In genomic region chr1:46333300-46334029, GRCh38 we compare ENCODE assay signal across 8 cellular contexts. TPM values are rescaled to one million over a fixed set of nuclear protein-coding genes. Genes with fewer than 3 reads are reported as not detected.
DNase-seq lines count a peak whose midpoint lies in the region; ATAC-seq and TF ChIP-seq lines count a peak whose summit lies in the region.

No MANE protein-coding gene starts in this region.

- ATAC-seq in GM19463 (IDR thresholded peaks at IDR 0.05; ENCODE audit: unreplicated experiment) (peak; percentile 41), SK-N-SH treated with all-trans-retinoic acid at 6 μM for 48 hours (peak; percentile 91)

- DNase-seq in EH (ENCODE audit: low read depth), result peak; percentile 57
- peak; percentile 62 for DNase-seq in HT1080 (ENCODE audit: low read depth)
- peak; percentile 38 for DNase-seq in iris pigment epithelial cell (ENCODE audit: low read depth)
- no peak for DNase-seq in activated effector memory CD4-positive, alpha-beta T cell treated with Interleukin-2 at 50 U/mL for 16 hours
- DNase-seq in NCI-H187 treated with DMSO at 0.1 percent for 48 hours (lab: John Stamatoyannopoulos, UW), result no peak
- no peak for DNase-seq in GM19238 (ENCODE audit: insufficient read length, low spot score)

TF ChIP-seq in SK-N-SH treated with all-trans-retinoic acid at 6 μM for 48 hours, 23 proteins besides CTCF, POLR2A, EP300 and RAD21:
- TF ChIP-seq ZFP30 (CRISPR knock-in tag; IDR thresholded peaks at IDR 0.05) (no peak), ZFP3 (CRISPR knock-in tag; IDR thresholded peaks at IDR 0.05) (no peak), PPARA (CRISPR knock-in tag; IDR thresholded peaks at IDR 0.05; ENCODE audit: borderline replicate concordance) (no peak), CSRNP3 (CRISPR knock-in tag; IDR thresholded peaks at IDR 0.05) (no peak), TCF4 (CRISPR knock-in tag; IDR thresholded peaks at IDR 0.05; ENCODE audit: borderline replicate concordance) (no peak), ISL1 (CRISPR knock-in tag; IDR thresholded peaks at IDR 0.05) (no peak), ZNF8 (CRISPR knock-in tag; IDR thresholded peaks at IDR 0.05) (no peak), ZC3H10 (CRISPR knock-in tag; IDR thresholded peaks at IDR 0.05) (no peak), RARB (CRISPR knock-in tag; IDR thresholded peaks at IDR 0.05) (no peak), ESRRG (CRISPR knock-in tag; IDR thresholded peaks at IDR 0.05) (no peak), SNAI2 (CRISPR knock-in tag; IDR thresholded peaks at IDR 0.05) (no peak), ZNF565 (CRISPR knock-in tag; conservative IDR thresholded peaks at IDR 0.05; ENCODE audit: low read depth) (no peak), BACH2 (CRISPR knock-in tag; IDR thresholded peaks at IDR 0.05; ENCODE audit: borderline replicate concordance) (no peak), OSR1 (CRISPR knock-in tag; IDR thresholded peaks at IDR 0.05) (no peak)
- TF ChIP-seq, protein P1, sequence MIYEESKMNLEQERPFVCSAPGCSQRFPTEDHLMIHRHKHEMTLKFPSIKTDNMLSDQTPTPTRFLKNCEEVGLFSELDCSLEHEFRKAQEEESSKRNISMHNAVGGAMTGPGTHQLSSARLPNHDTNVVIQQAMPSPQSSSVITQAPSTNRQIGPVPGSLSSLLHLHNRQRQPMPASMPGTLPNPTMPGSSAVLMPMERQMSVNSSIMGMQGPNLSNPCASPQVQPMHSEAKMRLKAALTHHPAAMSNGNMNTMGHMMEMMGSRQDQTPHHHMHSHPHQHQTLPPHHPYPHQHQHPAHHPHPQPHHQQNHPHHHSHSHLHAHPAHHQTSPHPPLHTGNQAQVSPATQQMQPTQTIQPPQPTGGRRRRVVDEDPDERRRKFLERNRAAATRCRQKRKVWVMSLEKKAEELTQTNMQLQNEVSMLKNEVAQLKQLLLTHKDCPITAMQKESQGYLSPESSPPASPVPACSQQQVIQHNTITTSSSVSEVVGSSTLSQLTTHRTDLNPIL (CRISPR knock-in tag; IDR thresholded peaks at IDR 0.05; ENCODE audit: low read depth), result no peak
- TF ChIP-seq, protein P2, sequence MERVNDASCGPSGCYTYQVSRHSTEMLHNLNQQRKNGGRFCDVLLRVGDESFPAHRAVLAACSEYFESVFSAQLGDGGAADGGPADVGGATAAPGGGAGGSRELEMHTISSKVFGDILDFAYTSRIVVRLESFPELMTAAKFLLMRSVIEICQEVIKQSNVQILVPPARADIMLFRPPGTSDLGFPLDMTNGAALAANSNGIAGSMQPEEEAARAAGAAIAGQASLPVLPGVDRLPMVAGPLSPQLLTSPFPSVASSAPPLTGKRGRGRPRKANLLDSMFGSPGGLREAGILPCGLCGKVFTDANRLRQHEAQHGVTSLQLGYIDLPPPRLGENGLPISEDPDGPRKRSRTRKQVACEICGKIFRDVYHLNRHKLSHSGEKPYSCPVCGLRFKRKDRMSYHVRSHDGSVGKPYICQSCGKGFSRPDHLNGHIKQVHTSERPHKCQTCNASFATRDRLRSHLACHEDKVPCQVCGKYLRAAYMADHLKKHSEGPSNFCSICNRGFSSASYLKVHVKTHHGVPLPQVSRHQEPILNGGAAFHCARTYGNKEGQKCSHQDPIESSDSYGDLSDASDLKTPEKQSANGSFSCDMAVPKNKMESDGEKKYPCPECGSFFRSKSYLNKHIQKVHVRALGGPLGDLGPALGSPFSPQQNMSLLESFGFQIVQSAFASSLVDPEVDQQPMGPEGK (CRISPR knock-in tag; IDR thresholded peaks at IDR 0.05; ENCODE audit: borderline replicate concordance), result no peak
TF ChIP-seq in SK-N-SH treated with all-trans-retinoic acid at 6 μM for 48 hours: peak in this region for 0.

RNA-seq across cellular contexts. Expression of gene NSUN4, which starts 7.1 kb away (rescaled TPM):
- 14.9 and 19.8 TPM in 2 replicates for total RNA-seq in HT1080 (2014; rRNA removed; shearing (Covaris generic))
- polyA plus RNA-seq in HT1080 (2015; cell fraction: cytosol; rRNA removed), result 17.8 and 20.5 TPM in 2 replicates
- 25.9 and 34.9 TPM in 2 replicates for polyA plus RNA-seq in HT1080 (2015; cell fraction: nucleus; rRNA removed)

RNA-seq across cellular contexts. Expression of gene UQCRH, which starts 30.0 kb away (rescaled TPM):
- total RNA-seq in HT1080 (2014; rRNA removed; shearing (Covaris generic)), result 681 and 1,071 TPM in 2 replicates
- 1,199 and 1,247 TPM in 2 replicates for polyA plus RNA-seq in HT1080 (2015; cell fraction: cytosol; rRNA removed)
- polyA plus RNA-seq in HT1080 (2015; cell fraction: nucleus; rRNA removed), result 346 and 383 TPM in 2 replicates

RNA-seq across cellular contexts. Expression of gene LRRC41, which starts 30.0 kb away (rescaled TPM):
- total RNA-seq in HT1080 (2014; rRNA removed; shearing (Covaris generic)), result 92.6 and 103 TPM in 2 replicates
- 62.5 and 65.6 TPM in 2 replicates for polyA plus RNA-seq in HT1080 (2015; cell fraction: cytosol; rRNA removed)
- polyA plus RNA-seq in HT1080 (2015; cell fraction: nucleus; rRNA removed), result 79.4 and 98.3 TPM in 2 replicates

Comparison
In these comparisons a context has a peak if more than half of its experiments do, and no peak if none do; other contexts are left out.
1. DNase-seq: peak in EH (single experiment), HT1080 (single experiment) and iris pigment epithelial cell (single experiment); none in activated effector memory CD4-positive, alpha-beta T cell treated with Interleukin-2 at 50 U/mL for 16 hours (single experiment), NCI-H187 treated with DMSO at 0.1 percent for 48 hours (single experiment) and GM19238 (single experiment).